ENCODE assay signal across 33 cellular contexts in genomic region chr14:65109357-65109756, GRCh38.
"Had no signal": no experiment of that assay in that cellular context is flagged by ENCODE, and none has a peak within 500 bp of the region (broad histone marks: within the 10 kb centered on the region; RNA-seq: fewer than 3 reads in every experiment).

No MANE protein-coding gene starts in this region.

- H3K9me3 ChIP-seq: neutrophil, ovary, psoas muscle, right lobe of liver, spleen, suprapubic skin, testis, tibial artery, transverse colon, upper lobe of right lung, uterus had no signal

- H3K4me3 ChIP-seq: ovary, psoas muscle, right lobe of liver, skin epidermis, smooth muscle cell, spleen, suprapubic skin, testis, tibial artery, transverse colon, upper lobe of right lung, uterus had no signal

- H3K9me3 Mint-ChIP-seq: naive thymus-derived CD4-positive, alpha-beta T cell; natural killer cell; nephron; neural crest cell; stimulated activated memory B cell treated with anti-CD40 and anti-IgM and Interleukin-4, amounts not matched to agents 10 μg/mL and 1 μg/mL and 100 μg/mL, for 72 hours; stimulated activated naive CD8-positive, alpha-beta T cell treated with anti-CD3 and anti-CD28 coated beads, Interleukin-15, amount 100 ng/mL, for 72 hours; type B pancreatic cell had no signal

- H3K27me3 Mint-ChIP-seq: stimulated activated memory B cell treated with anti-CD40 and anti-IgM and Interleukin-4, amounts not matched to agents 10 μg/mL and 1 μg/mL and 100 μg/mL, for 72 hours had no signal

- H3K27ac Mint-ChIP-seq: natural killer cell; nephron; progenitor cell of endocrine pancreas; stimulated activated memory B cell treated with anti-CD40 and anti-IgM and Interleukin-4, amounts not matched to agents 10 μg/mL and 1 μg/mL and 100 μg/mL, for 72 hours; type B pancreatic cell had no signal

- H3K36me3 Mint-ChIP-seq: naive thymus-derived CD4-positive, alpha-beta T cell; natural killer cell; stimulated activated memory B cell treated with anti-CD40 and anti-IgM and Interleukin-4, amounts not matched to agents 10 μg/mL and 1 μg/mL and 100 μg/mL, for 72 hours; type B pancreatic cell had no signal

- H3K27me3 ChIP-seq: neutrophil, ovary, right lobe of liver, spleen, suprapubic skin, testis, tibial artery, transverse colon, upper lobe of right lung, uterus had no signal

- DNase-seq: naive thymus-derived CD4-positive, alpha-beta T cell; natural killer cell; nucleus accumbens; ovary; posterior cingulate gyrus; psoas muscle; right cardiac atrium; right lobe of liver; spleen; stimulated activated CD4-positive, alpha-beta T cell treated with anti-CD3 and anti-CD28 coated beads, Interleukin-12 subunit alpha, Interleukin-12 subunit beta, amount 100 ng/mL, for 4 hours; stimulated activated CD4-positive, alpha-beta T cell treated with anti-CD3 and anti-CD28 coated beads, Interleukin-1b, Interleukin-23, amount 100 ng/mL, for 48 hours; stimulated activated CD4-positive, alpha-beta T cell treated with anti-CD3 and anti-CD28 coated beads, Interleukin-4, amount 100 ng/mL, for 1 hour; stimulated activated CD4-positive, alpha-beta T cell treated with anti-CD3 and anti-CD28 coated beads, Interleukin-4, amount 100 ng/mL, for 4 hours; stimulated activated CD8-positive, alpha-beta memory T cell treated with anti-CD3 and anti-CD28 coated beads, Interleukin-4, amount 100 ng/mL, for 48 hours; stimulated activated naive CD4-positive, alpha-beta T cell; stimulated activated naive CD8-positive, alpha-beta T cell treated with anti-CD3 and anti-CD28 coated beads, Interleukin-15, amount 100 ng/mL, for 72 hours; stimulated activated naive CD8-positive, alpha-beta T cell treated with anti-CD3 and anti-CD28 coated beads, Interleukin-15, Interleukin-2, amounts not matched to agents 100 U/mL and 50 U/mL, for 24 hours; substantia nigra; testis; tibial artery; transverse colon; upper lobe of right lung; uterus had no signal

- H3K36me3 ChIP-seq: neutrophil, ovary, right lobe of liver, spleen, suprapubic skin, tibial artery, transverse colon, upper lobe of right lung, uterus had no signal

- H2AFZ ChIP-seq: parathyroid adenoma had no signal

- H3K4me1 ChIP-seq: parathyroid adenoma, psoas muscle, right lobe of liver, spleen, suprapubic skin, testis, tibial artery, upper lobe of right lung, uterus had no signal

- H3K79me2 ChIP-seq: parathyroid adenoma had no signal

- H3K4me1 Mint-ChIP-seq: natural killer cell; nephron; neural crest cell; stimulated activated memory B cell treated with anti-CD40 and anti-IgM and Interleukin-4, amounts not matched to agents 10 μg/mL and 1 μg/mL and 100 μg/mL, for 72 hours had no signal

- H3K27ac ChIP-seq: neutrophil, ovary, parathyroid adenoma, psoas muscle, right lobe of liver, skin epidermis, spleen, suprapubic skin, testis, tibial artery, transverse colon, upper lobe of right lung, uterus had no signal

- H3K9ac ChIP-seq: parathyroid adenoma had no signal

- H3K4me3 Mint-ChIP-seq: naive thymus-derived CD4-positive, alpha-beta T cell; natural killer cell; nephron; neural crest cell; stimulated activated memory B cell treated with anti-CD40 and anti-IgM and Interleukin-4, amounts not matched to agents 10 μg/mL and 1 μg/mL and 100 μg/mL, for 72 hours; stimulated activated naive CD8-positive, alpha-beta T cell treated with anti-CD3 and anti-CD28 coated beads, Interleukin-15, amount 100 ng/mL, for 72 hours; type B pancreatic cell had no signal

- H3K4me2 ChIP-seq: smooth muscle cell had no signal

- ATAC-seq: naive thymus-derived CD4-positive, alpha-beta T cell; natural killer cell; psoas muscle; right cardiac atrium; right lobe of liver; stimulated activated memory B cell treated with anti-CD40 and anti-IgM and Interleukin-4, amounts not matched to agents 10 μg/mL and 1 μg/mL and 100 μg/mL, for 72 hours; stimulated activated naive CD8-positive, alpha-beta T cell treated with anti-CD3 and anti-CD28 coated beads, Interleukin-15, amount 100 ng/mL, for 72 hours; stimulated activated naive CD8-positive, alpha-beta T cell treated with anti-CD3 and anti-CD28 coated beads, Interleukin-15, Interleukin-2, amounts not matched to agents 100 U/mL and 50 U/mL, for 24 hours; upper lobe of right lung had no signal
